ENCODE assay signal across 13 cellular contexts in the genomic region with DNA sequence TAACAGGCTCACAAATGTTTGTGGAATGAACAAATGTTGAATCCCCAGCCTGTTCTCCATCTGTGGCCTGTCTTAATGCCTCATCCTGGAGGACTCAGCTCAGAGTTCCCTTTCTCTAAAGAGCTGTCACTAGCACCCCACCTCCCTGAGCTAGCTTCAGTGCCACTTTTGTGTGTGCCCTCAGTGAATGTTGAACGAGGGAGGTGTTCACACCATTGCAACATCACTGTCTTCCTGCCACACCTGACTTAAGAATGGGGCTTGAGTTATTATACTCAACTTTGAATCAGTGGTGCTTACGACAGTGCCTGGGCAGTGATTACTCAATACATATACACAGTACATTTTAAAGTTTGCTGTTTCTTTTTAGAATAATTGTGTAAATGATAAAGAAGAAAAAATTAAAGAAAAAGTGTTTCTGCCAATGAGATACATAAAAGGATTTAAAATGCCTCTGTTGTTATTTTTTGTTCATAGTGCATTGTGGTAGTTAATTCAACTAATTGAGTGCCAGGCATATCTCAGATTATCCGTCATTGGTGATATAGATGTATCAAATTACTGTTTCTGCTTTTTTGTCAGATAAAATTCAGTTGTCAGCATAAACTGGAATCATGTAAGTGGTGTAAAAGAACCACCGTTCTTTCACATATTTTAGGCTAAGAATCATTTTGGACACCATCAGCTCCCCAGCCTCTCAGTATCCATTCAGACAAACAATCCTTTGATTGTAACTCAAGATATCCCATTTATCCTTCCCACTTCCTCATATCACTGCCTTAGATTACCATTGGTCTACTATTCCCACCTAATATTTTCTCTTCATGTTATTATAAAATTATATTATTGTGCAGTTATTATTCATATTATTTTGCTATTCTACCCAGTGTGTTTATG.
DNase-seq lines count a peak whose midpoint lies in the region; ATAC-seq, FAIRE-seq and TF ChIP-seq lines count a peak whose summit lies in the region.
"Had no signal": no experiment of that assay in that cellular context is flagged by ENCODE, and none has a peak within 500 bp of the region (broad histone marks: within the 10 kb centered on the region; RNA-seq: fewer than 3 reads in every experiment).

No MANE protein-coding gene starts in this region.

- WGBS in A549 (ENCODE audit: missing lambda C conversion rate) = 2% methylated on average over 4 of the region's 4 CpGs
- 67 to 70% methylated on average over 4 of the region's 4 CpGs for WGBS in lower leg skin, 2 donors
- 87 to 100% methylated on average over 3 of the region's 4 CpGs for WGBS in endodermal cell (ENCODE audit: insufficient coverage in 1 of 2, insufficient read length in 1 of 2), 2 experiments

- intact Hi-C loops in lower leg skin (cut with DNase I; ENCODE audit: low total_unique reads) (no loop called here), ascending aorta (cut with DNase I) (no loop called here)

- TF ChIP-seq POLR2A in A549 (IDR thresholded peaks at IDR 0.05; ENCODE audit: low read length) = no peak
- no peak for TF ChIP-seq POLR2A in lower leg skin (IDR thresholded peaks at IDR 0.05)

- peaks cover 56% of the 10 kb centered on the region for H3K4me1 ChIP-seq in A549
- no peaks in the 10 kb centered on the region for H3K4me1 ChIP-seq in endodermal cell (ENCODE audit: control insufficient read depth, insufficient read depth, low read length)
- no peaks in the 10 kb centered on the region for H3K4me1 ChIP-seq in ascending aorta

- H3K27ac ChIP-seq in A549 = peak overlapping the region; percentile 92 to 100
- no peak overlapping the region for H3K27ac ChIP-seq in endodermal cell (ENCODE audit: low read depth, low read length)
- H3K27ac ChIP-seq in ascending aorta = no peak overlapping the region
- H3K27ac ChIP-seq: gastroesophageal sphincter had no signal

- peaks cover 11% of the 10 kb centered on the region for H3K36me3 Mint-ChIP-seq in mesothelial cell of epicardium
- peaks cover 11% of the 10 kb centered on the region for H3K36me3 Mint-ChIP-seq in endodermal cell (ENCODE audit: low read depth)

- no peak overlapping the region for H3K4me3 Mint-ChIP-seq in mesothelial cell of epicardium
- no peak overlapping the region for H3K4me3 Mint-ChIP-seq in endodermal cell
- H3K4me3 Mint-ChIP-seq: immature natural killer cell; naive thymus-derived CD4-positive, alpha-beta T cell had no signal

- CTCF ChIA-PET in A549 (lab: Yijun Ruan, JAX) = interaction anchor here (1.2 to 1.6 kb wide), 2 partner anchors 9 to 304 kb away, joined by 3 to 4 read pairs; a partner anchor contains a TSS

- H3K4me2 ChIP-seq in A549 = peak overlapping the region; percentile 88

- TF ChIP-seq CTCF in A549 (IDR thresholded peaks at IDR 0.05) (no peak), epithelial cell of esophagus (IDR thresholded peaks at IDR 0.05; ENCODE audit: insufficient read depth, low read depth, low read length, missing control alignments) (no peak), mesothelial cell of epicardium (IDR thresholded peaks at IDR 0.05; ENCODE audit: unreplicated experiment) (no peak), lower leg skin (IDR thresholded peaks at IDR 0.05) (no peak), endodermal cell (conservative IDR thresholded peaks at IDR 0.05) (no peak), ascending aorta (IDR thresholded peaks at IDR 0.05) (no peak)

- peak; percentile 28 to 89 for DNase-seq in A549 (ENCODE audit: low read depth in 1 of 2, low spot score in 1 of 2)
- DNase-seq in HT1080 (ENCODE audit: low read depth) = peak; percentile 4
- DNase-seq in epithelial cell of esophagus (ENCODE audit: low read depth) = peak; percentile 93
- no peak for DNase-seq in mesothelial cell of epicardium (ENCODE audit: low spot score in 2 of 2, unreplicated experiment in 2 of 2)
- no peak for DNase-seq in lower leg skin (ENCODE audit: low spot score in 2 of 2)
- DNase-seq in NCI-H1417 (lab: John Stamatoyannopoulos, UW) = no peak
- DNase-seq in endodermal cell = no peak
- no peak for DNase-seq in ascending aorta (ENCODE audit: low spot score in 2 of 2)
- DNase-seq: activated gamma-delta T cell; immature natural killer cell; naive thymus-derived CD4-positive, alpha-beta T cell; stimulated activated CD4-positive, alpha-beta T cell treated with anti-CD3 and anti-CD28 coated beads, Interleukin-4, amount 100 ng/mL, for 4 hours had no signal

- H3K4me3 ChIP-seq in A549 (peak overlapping the region; percentile 13; the same call in 1 of the 3 replicates), epithelial cell of esophagus (ENCODE audit: low read length) (peak overlapping the region; percentile 4), lower leg skin (ENCODE audit: low read depth, poor library complexity, severe bottlenecking) (no peak overlapping the region), endodermal cell (ENCODE audit: low read length) (no peak overlapping the region), ascending aorta (no peak overlapping the region)
- H3K4me3 ChIP-seq: gastroesophageal sphincter had no signal

- no peaks in the 10 kb centered on the region for H3K27me3 ChIP-seq in endodermal cell (ENCODE audit: control insufficient read depth, insufficient read depth, low read length, poor library complexity, severe bottlenecking)
- H3K27me3 ChIP-seq in ascending aorta = no peaks in the 10 kb centered on the region
- H3K27me3 ChIP-seq: gastroesophageal sphincter had no signal

- peak; percentile 87 to 93; a peak in 4 of 5 replicates for TF ChIP-seq EP300 in A549 (IDR thresholded peaks at IDR 0.05)

- peaks cover 11% of the 10 kb centered on the region for H3K4me1 Mint-ChIP-seq in mesothelial cell of epicardium
- H3K4me1 Mint-ChIP-seq in endodermal cell = peaks cover 2% of the 10 kb centered on the region
- H3K4me1 Mint-ChIP-seq: immature natural killer cell; naive thymus-derived CD4-positive, alpha-beta T cell had no signal

- peak; percentile 3 to 56; a peak in 3 of 5 replicates for TF ChIP-seq RAD21 in A549 (conservative IDR thresholded peaks at IDR 0.05 in 1 of 2, IDR thresholded peaks at IDR 0.05 in 1 of 2)

- H3K9me3 Mint-ChIP-seq in mesothelial cell of epicardium (peaks cover 16% of the 10 kb centered on the region), endodermal cell (peaks cover 4% of the 10 kb centered on the region)

- H3K9ac ChIP-seq in endodermal cell (ENCODE audit: extremely low read depth, low read length, poor library complexity, severe bottlenecking) = no peak overlapping the region

- FAIRE-seq in A549 (lab: Jason Lieb, UNC) = no peak

- H3K27ac Mint-ChIP-seq in mesothelial cell of epicardium (peak overlapping the region; percentile 6), endodermal cell (no peak overlapping the region)
- H3K27ac Mint-ChIP-seq: immature natural killer cell; naive thymus-derived CD4-positive, alpha-beta T cell had no signal

- 0 out of 3 replicates have a peak, but pooled peaks cover 9% of the 10 kb centered on the region for H3K9me3 ChIP-seq in A549
- peaks cover 7% of the 10 kb centered on the region for H3K9me3 ChIP-seq in endodermal cell (ENCODE audit: control insufficient read depth, low read length)
- peaks cover 0 to 5% of the 10 kb centered on the region in 2 donors for H3K9me3 ChIP-seq in ascending aorta
- H3K9me3 ChIP-seq: gastroesophageal sphincter had no signal

- H3K27me3 Mint-ChIP-seq in mesothelial cell of epicardium (ENCODE audit: low read depth) (no peaks in the 10 kb centered on the region), endodermal cell (ENCODE audit: insufficient read depth) (no peaks in the 10 kb centered on the region)
- H3K27me3 Mint-ChIP-seq: naive thymus-derived CD4-positive, alpha-beta T cell had no signal

- H3K36me3 ChIP-seq in endodermal cell (ENCODE audit: control insufficient read depth, insufficient read depth, low read length) = no peaks in the 10 kb centered on the region
- H3K36me3 ChIP-seq in ascending aorta = no peaks in the 10 kb centered on the region
- H3K36me3 ChIP-seq: gastroesophageal sphincter had no signal

- peak; percentile 86 to 87; a peak in 5 of 6 replicates for ATAC-seq in A549
- ATAC-seq: naive thymus-derived CD4-positive, alpha-beta T cell had no signal

- POLR2A ChIA-PET in A549 (lab: Yijun Ruan, JAX) = interaction anchor here (1.1 kb wide), 1 partner anchor 31 kb away, joined by 3 read pairs; no protein-coding TSS in a partner anchor

TF ChIP-seq in A549, 52 proteins besides CTCF, POLR2A, EP300 and RAD21 (continues in another document):
- TF ChIP-seq ZSCAN20 (CRISPR knock-in tag; IDR thresholded peaks at IDR 0.05) (no peak), HEYL (CRISPR knock-in tag; IDR thresholded peaks at IDR 0.05) (no peak), ZFP36 (IDR thresholded peaks at IDR 0.05; ENCODE audit: borderline replicate concordance, partially characterized antibody) (no peak), NFE2L2 (conservative IDR thresholded peaks at IDR 0.05; ENCODE audit: low read length) (no peak), MAFK (IDR thresholded peaks at IDR 0.05; ENCODE audit: partially characterized antibody) (peak; percentile 95), POLR2AphosphoS2 (conservative IDR thresholded peaks at IDR 0.05; ENCODE audit: low read length) (no peak), RCOR1 (IDR thresholded peaks at IDR 0.05; ENCODE audit: low read depth, low read length) (no peak), CBX2 (IDR thresholded peaks at IDR 0.05; ENCODE audit: borderline replicate concordance, low read depth) (no peak), ESRRA (IDR thresholded peaks at IDR 0.05; ENCODE audit: borderline replicate concordance, low read length) (no peak), HOXA7 (CRISPR knock-in tag; IDR thresholded peaks at IDR 0.05) (no peak), NR3C1 (IDR thresholded peaks at IDR 0.05) (no peak), SMC3 (IDR thresholded peaks at IDR 0.05) (peak; percentile 44), BHLHE40 (IDR thresholded peaks at IDR 0.05; ENCODE audit: low read depth, low read length) (no peak), ZNF302 (CRISPR knock-in tag; IDR thresholded peaks at IDR 0.05) (no peak)
- TF ChIP-seq, protein P1, sequence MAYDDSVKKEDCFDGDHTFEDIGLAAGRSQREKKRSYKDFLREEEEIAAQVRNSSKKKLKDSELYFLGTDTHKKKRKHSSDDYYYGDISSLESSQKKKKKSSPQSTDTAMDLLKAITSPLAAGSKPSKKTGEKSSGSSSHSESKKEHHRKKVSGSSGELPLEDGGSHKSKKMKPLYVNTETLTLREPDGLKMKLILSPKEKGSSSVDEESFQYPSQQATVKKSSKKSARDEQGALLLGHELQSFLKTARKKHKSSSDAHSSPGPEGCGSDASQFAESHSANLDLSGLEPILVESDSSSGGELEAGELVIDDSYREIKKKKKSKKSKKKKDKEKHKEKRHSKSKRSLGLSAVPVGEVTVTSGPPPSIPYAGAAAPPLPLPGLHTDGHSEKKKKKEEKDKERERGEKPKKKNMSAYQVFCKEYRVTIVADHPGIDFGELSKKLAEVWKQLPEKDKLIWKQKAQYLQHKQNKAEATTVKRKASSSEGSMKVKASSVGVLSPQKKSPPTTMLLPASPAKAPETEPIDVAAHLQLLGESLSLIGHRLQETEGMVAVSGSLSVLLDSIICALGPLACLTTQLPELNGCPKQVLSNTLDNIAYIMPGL (CRISPR knock-in tag; IDR thresholded peaks at IDR 0.05; ENCODE audit: borderline replicate concordance) = no peak

Comparison
In these comparisons a context has a peak if more than half of its experiments do, and no peak if none do; other contexts are left out.
1. DNase-seq: peak in A549 (2 of 2), HT1080 (single experiment) and epithelial cell of esophagus (single experiment); none in mesothelial cell of epicardium (0 of 2), lower leg skin (0 of 2), NCI-H1417 (0 of 3), endodermal cell (single experiment) and ascending aorta (0 of 2).
2. H3K27ac ChIP-seq: peak in A549 (2 of 2); none in endodermal cell (single experiment) and ascending aorta (0 of 2).
3. H3K4me3 ChIP-seq: peak in A549 (single experiment) and epithelial cell of esophagus (single experiment); none in lower leg skin (single experiment), endodermal cell (single experiment) and ascending aorta (0 of 2).